ENCODE assay signal across 12 cellular contexts in genomic region chr4:77025643-77026321, GRCh38. TPM values are rescaled to one million over a fixed set of nuclear protein-coding genes. Genes with fewer than 3 reads are reported as not detected.
DNase-seq lines count a peak whose midpoint lies in the region; ATAC-seq and TF ChIP-seq lines count a peak whose summit lies in the region.
"Had no signal": no experiment of that assay in that cellular context is flagged by ENCODE, and none has a peak within 500 bp of the region (broad histone marks: within the 10 kb centered on the region; RNA-seq: fewer than 3 reads in every experiment).

No MANE protein-coding gene starts in this region.

- no peak overlapping the region for H3K4me3 ChIP-seq in GM12865 (ENCODE audit: low read depth, low read length)
- H3K4me3 ChIP-seq: ascending aorta, testis had no signal

- peaks cover 24 to 31% of the 10 kb centered on the region in 2 donors for H3K36me3 Mint-ChIP-seq in activated naive CD4-positive, alpha-beta T cell treated with anti-CD3 and anti-CD28 coated beads, Interleukin-2, amount 50 U/mL, for 72 hours

- peak overlapping the region; percentile 69 to 70 for H3K27ac Mint-ChIP-seq in activated naive CD4-positive, alpha-beta T cell treated with anti-CD3 and anti-CD28 coated beads, Interleukin-2, amount 50 U/mL, for 72 hours

- peak; percentile 49 for DNase-seq in GM12865 (ENCODE audit: low read depth)
- DNase-seq in activated naive CD4-positive, alpha-beta T cell treated with anti-CD3 and anti-CD28 coated beads, Interleukin-2, amount 50 U/mL, for 72 hours (ENCODE audit: low spot score in 2 of 2) = no peak
- no peak for DNase-seq in mesenteric fat pad (ENCODE audit: low spot score)
- DNase-seq in LoVo (ENCODE audit: low spot score) = no peak
- DNase-seq in omental fat pad (ENCODE audit: low spot score) = no peak
- DNase-seq: stimulated activated CD4-positive, alpha-beta T cell treated with anti-CD3 and anti-CD28 coated beads, Interleukin-12 subunit alpha, Interleukin-12 subunit beta, amount 100 ng/mL, for 4 hours; testis had no signal

- no peaks in the 10 kb centered on the region for H3K9me3 Mint-ChIP-seq in activated naive CD4-positive, alpha-beta T cell treated with anti-CD3 and anti-CD28 coated beads, Interleukin-2, amount 50 U/mL, for 72 hours
- H3K9me3 Mint-ChIP-seq: IgD-negative memory B cell had no signal

- ATAC-seq in GM19043 (IDR thresholded peaks at IDR 0.05; ENCODE audit: low read depth, unreplicated experiment) (peak; percentile 85), HG03039 (IDR thresholded peaks at IDR 0.05; ENCODE audit: unreplicated experiment) (peak; percentile 88), omental fat pad (ENCODE audit: low FRiP score) (no peak), GM19324 (IDR thresholded peaks at IDR 0.05; ENCODE audit: low FRiP score, unreplicated experiment) (no peak)
- peak; percentile 85 to 95 for ATAC-seq in activated naive CD4-positive, alpha-beta T cell treated with anti-CD3 and anti-CD28 coated beads, Interleukin-2, amount 50 U/mL, for 72 hours

- TF ChIP-seq CTCF in GM12865 (IDR thresholded peaks at IDR 0.05; ENCODE audit: insufficient read depth, low read depth, low read length, missing control alignments) (no peak), omental fat pad (IDR thresholded peaks at IDR 0.05) (no peak)

RNA-seq across cellular contexts. Expression of gene CCNI, which starts 50.0 kb away (rescaled TPM):
- total RNA-seq in activated naive CD4-positive, alpha-beta T cell treated with anti-CD3 and anti-CD28 coated beads, Interleukin-2, amount 50 U/mL, for 72 hours = 100 to 1,000 TPM; 212 to 217 TPM
- total RNA-seq in mesenteric fat pad = 221 TPM
- total RNA-seq in omental fat pad = 100 to 1,000 TPM; 191 to 233 (median 199) TPM

Comparison
In these comparisons a context has a peak if more than half of its experiments do, and no peak if none do; other contexts are left out.
1. ATAC-seq: peak in GM19043 (single experiment), HG03039 (single experiment) and activated naive CD4-positive, alpha-beta T cell treated with anti-CD3 and anti-CD28 coated beads, Interleukin-2, amount 50 U/mL, for 72 hours (2 of 2); none in omental fat pad (single experiment) and GM19324 (single experiment).